19 cellular contexts compared by ENCODE assay signal in genomic region chr4:124515591-124515990, GRCh38.
DNase-seq lines count a peak whose midpoint lies in the region; ATAC-seq and TF ChIP-seq lines count a peak whose summit lies in the region.
"Had no signal": no experiment of that assay in that cellular context is flagged by ENCODE, and none has a peak within 500 bp of the region (broad histone marks: within the 10 kb centered on the region; RNA-seq: fewer than 3 reads in every experiment).

No MANE protein-coding gene starts in this region.

- no peaks in the 10 kb centered on the region for H3K9me2 ChIP-seq in OCI-LY7 (ENCODE audit: insufficient read depth, low read length)

- H2BK12ac ChIP-seq in neuronal stem cell (ENCODE audit: low read length) = no peak overlapping the region

- H3K23ac ChIP-seq in neuronal stem cell (ENCODE audit: low read depth, low read length, poor library complexity) = no peak overlapping the region

- no peak overlapping the region for H3K18ac ChIP-seq in neuronal stem cell (ENCODE audit: low read length)

- POLR2A ChIA-PET in OCI-LY7 (lab: Charles Lee) = no interaction called here

- no peak overlapping the region for H2BK120ac ChIP-seq in neuronal stem cell (ENCODE audit: low read depth, low read length)

- no TSS peak for BruUV-seq in OCI-LY7 (replicated peaks; lab: Mats Ljungman, UMichigan)

- H3K4me3 ChIP-seq in OCI-LY7 (ENCODE audit: low read depth, low read length, poor library complexity, severe bottlenecking) (no peak overlapping the region), fibroblast of villous mesenchyme (ENCODE audit: low read depth, low read length) (no peak overlapping the region), neuronal stem cell (ENCODE audit: low read length in 2 of 2) (no peak overlapping the region), adrenal gland (no peak overlapping the region)
- H3K4me3 ChIP-seq: BLaER1 treated with 17β-estradiol and CSF1 and Interleukin-3, amounts not matched to agents 10 nM and 100 nM had no signal

- no peak overlapping the region for H3K9ac ChIP-seq in neuronal stem cell (ENCODE audit: low read depth, low read length, poor library complexity)
- H3K9ac ChIP-seq: BLaER1 treated with 17β-estradiol and CSF1 and Interleukin-3, amounts not matched to agents 10 nM and 100 nM had no signal

- no peak overlapping the region for H2BK5ac ChIP-seq in neuronal stem cell (ENCODE audit: low read length)

- no peaks in the 10 kb centered on the region for H3K4me1 ChIP-seq in OCI-LY7 (ENCODE audit: insufficient read depth, low read length, poor library complexity, severe bottlenecking)
- no peaks in the 10 kb centered on the region for H3K4me1 ChIP-seq in neuronal stem cell (ENCODE audit: control insufficient read depth in 2 of 2, insufficient read depth in 1 of 2, low read depth in 1 of 2, low read length in 2 of 2)
- no peaks in the 10 kb centered on the region for H3K4me1 ChIP-seq in adrenal gland (replicated peaks in 1 of 2)
- H3K4me1 ChIP-seq: BLaER1 treated with 17β-estradiol and CSF1 and Interleukin-3, amounts not matched to agents 10 nM and 100 nM had no signal

- H3K36me3 ChIP-seq in OCI-LY7 (ENCODE audit: insufficient read depth, low read length) (no peaks in the 10 kb centered on the region), neuronal stem cell (replicated peaks in 1 of 2; ENCODE audit: control insufficient read depth in 2 of 2, insufficient read depth in 2 of 2, low read length in 2 of 2) (no peaks in the 10 kb centered on the region), adrenal gland (replicated peaks in 1 of 2) (no peaks in the 10 kb centered on the region)
- H3K36me3 ChIP-seq: BLaER1 treated with 17β-estradiol and CSF1 and Interleukin-3, amounts not matched to agents 10 nM and 100 nM had no signal

- no peaks in the 10 kb centered on the region for H3K79me1 ChIP-seq in neuronal stem cell (ENCODE audit: low read depth, low read length)

- H4K20me1 ChIP-seq in OCI-LY7 (ENCODE audit: insufficient read depth, low read length) = no peaks in the 10 kb centered on the region
- H4K20me1 ChIP-seq: BLaER1 treated with 17β-estradiol and CSF1 and Interleukin-3, amounts not matched to agents 10 nM and 100 nM had no signal

- H3K9me3 ChIP-seq in OCI-LY7 (ENCODE audit: low read length) (no peaks in the 10 kb centered on the region), neuronal stem cell (replicated peaks in 1 of 2; ENCODE audit: control insufficient read depth in 2 of 2, insufficient read depth in 1 of 2, low read depth in 1 of 2, low read length in 2 of 2) (no peaks in the 10 kb centered on the region), adrenal gland (replicated peaks in 1 of 3) (no peaks in the 10 kb centered on the region)
- H3K9me3 ChIP-seq: BLaER1 treated with 17β-estradiol and CSF1 and Interleukin-3, amounts not matched to agents 10 nM and 100 nM had no signal

- no peaks in the 10 kb centered on the region for H3K27me3 ChIP-seq in neuronal stem cell (ENCODE audit: control insufficient read depth in 3 of 3, insufficient read depth in 3 of 3, low read depth in 1 of 3, low read length in 3 of 3)
- H3K27me3 ChIP-seq in adrenal gland = no peaks in the 10 kb centered on the region
- H3K27me3 ChIP-seq: BLaER1 treated with 17β-estradiol and CSF1 and Interleukin-3, amounts not matched to agents 10 nM and 100 nM had no signal

- TF ChIP-seq POLR2A in adrenal gland (IDR thresholded peaks at IDR 0.05) = no peak

- CTCF ChIA-PET in OCI-LY7 (lab: Charles Lee; ENCODE audit: unreplicated experiment) = no interaction called here

- DNase-seq in NCI-H82 (lab: John Stamatoyannopoulos, UW) = peak; percentile 12
- DNase-seq in NCI-H82 treated with DMSO at 0.1 percent for 48 hours (lab: John Stamatoyannopoulos, UW; ENCODE audit: unreplicated experiment) = no peak
- DNase-seq in OCI-LY7 (ENCODE audit: low spot score) = no peak
- DNase-seq in fibroblast of villous mesenchyme (ENCODE audit: low read depth) = no peak
- no peak for DNase-seq in neuronal stem cell (ENCODE audit: low spot score)
- DNase-seq in NCI-H1417 (lab: John Stamatoyannopoulos, UW) = no peak
- no peak for DNase-seq in adrenal gland
- DNase-seq: 8988T, DND-41, GDM1, MV-4-11, NCI-H1436, NCI-H2029, NCI-H2171, NCI-H774, Right ventricle myocardium superior had no signal

- H2AFZ ChIP-seq in OCI-LY7 (ENCODE audit: low read length) (no peak overlapping the region), neuronal stem cell (ENCODE audit: low read length) (peak overlapping the region; percentile 89)

- H3K27ac ChIP-seq in OCI-LY7 (ENCODE audit: low read depth, low read length, poor library complexity, severe bottlenecking) (no peak overlapping the region), neuronal stem cell (replicated peaks; ENCODE audit: low read length) (no peak overlapping the region), adrenal gland (no peak overlapping the region)
- H3K27ac ChIP-seq: BLaER1 treated with 17β-estradiol and CSF1 and Interleukin-3, amounts not matched to agents 10 nM and 100 nM had no signal

- intact Hi-C loops in OCI-LY7 (cut with micrococcal nuclease; ENCODE audit: unreplicated experiment) = no loop called here
- intact Hi-C loops in adrenal gland (cut with DNase I) = no loop called here

- H4K91ac ChIP-seq in neuronal stem cell (ENCODE audit: low read depth, low read length, poor library complexity) = no peak overlapping the region

- H3K14ac ChIP-seq in neuronal stem cell (ENCODE audit: low read length) = no peak overlapping the region

- no CpG with 5 or more reads among the region's 1 CpG for WGBS in neuronal stem cell (ENCODE audit: extremely low coverage in 2 of 2, insufficient read length in 2 of 2, insufficient replicate concordance in 1 of 2), 2 donors
- WGBS in adrenal gland, 4 donors = 85 to 94% (median 86%) methylated on average over 1 of the region's 1 CpG

- H4K8ac ChIP-seq in neuronal stem cell (ENCODE audit: low read depth, low read length) = no peak overlapping the region

- TF ChIP-seq CTCF in OCI-LY7 (conservative IDR thresholded peaks at IDR 0.05; ENCODE audit: low read length) (peak; percentile 24; the same call in 1 of the 2 replicates), fibroblast of villous mesenchyme (IDR thresholded peaks at IDR 0.05; ENCODE audit: insufficient read depth, low read depth, low read length) (peak; percentile 4), adrenal gland (IDR thresholded peaks at IDR 0.05) (no peak)

- H2BK15ac ChIP-seq in neuronal stem cell (ENCODE audit: low read length) = no peak overlapping the region

- no peak overlapping the region for H3K4me2 ChIP-seq in OCI-LY7 (ENCODE audit: low read length)
- H3K4me2 ChIP-seq in neuronal stem cell (ENCODE audit: insufficient read depth, low read length, poor library complexity, severe bottlenecking) = no peak overlapping the region
- H3K4me2 ChIP-seq: BLaER1 treated with 17β-estradiol and CSF1 and Interleukin-3, amounts not matched to agents 10 nM and 100 nM had no signal

- no peak overlapping the region for H3K4ac ChIP-seq in neuronal stem cell (ENCODE audit: low read length)

- no peaks in the 10 kb centered on the region for H3K79me2 ChIP-seq in OCI-LY7 (ENCODE audit: insufficient read depth, low read depth, low read length)

- no peak for ATAC-seq in HG02642 (IDR thresholded peaks at IDR 0.05; ENCODE audit: poor library complexity, unreplicated experiment)
- ATAC-seq: SK-N-SH treated with all-trans-retinoic acid at 6 μM for 48 hours had no signal

- H2AK5ac ChIP-seq in neuronal stem cell (ENCODE audit: low read depth, low read length) = no peak overlapping the region

Comparison
In these comparisons a context has a peak if more than half of its experiments do, and no peak if none do; other contexts are left out.
1. CTCF ChIP-seq: peak in OCI-LY7 (single experiment) and fibroblast of villous mesenchyme (single experiment); none in adrenal gland (0 of 6).